In genomic region chr12:109715310-109716091, GRCh38 we compare ENCODE assay signal across 8 cellular contexts. TPM values are rescaled to one million over a fixed set of nuclear protein-coding genes. Genes with fewer than 3 reads are reported as not detected.
DNase-seq lines count a peak whose midpoint lies in the region; ATAC-seq and TF ChIP-seq lines count a peak whose summit lies in the region.

No MANE protein-coding gene starts in this region.

- H3K27me3 ChIP-seq in colonic mucosa (peaks cover 9% of the 10 kb centered on the region), neural progenitor cell (peaks cover 74% of the 10 kb centered on the region)

- H3K9me3 Mint-ChIP-seq in neural progenitor cell, result no peaks in the 10 kb centered on the region

- peak overlapping the region; percentile 81 for H3K4me2 ChIP-seq in neural progenitor cell

- no peak for TF ChIP-seq CTCF in colonic mucosa (IDR thresholded peaks at IDR 0.05)
- no peak for TF ChIP-seq CTCF in neural progenitor cell (IDR thresholded peaks at IDR 0.05)

- peaks cover 60% of the 10 kb centered on the region for H4K20me1 ChIP-seq in neural progenitor cell (ENCODE audit: low read depth)

- H3K27ac ChIP-seq in colonic mucosa, result no peak overlapping the region
- no peak overlapping the region for H3K27ac ChIP-seq in neural progenitor cell

- H3K9ac ChIP-seq in colonic mucosa (ENCODE audit: low read depth in 2 of 2, low read length in 2 of 2) (no peak overlapping the region), neural progenitor cell (no peak overlapping the region)

- peak; percentile 31 for DNase-seq in DMS153 (lab: John Stamatoyannopoulos, UW)
- DNase-seq in NCI-H146 treated with DMSO at 0.1 percent for 48 hours (lab: John Stamatoyannopoulos, UW; ENCODE audit: unreplicated experiment), result peak; percentile 4
- peak; percentile 54 for DNase-seq in colonic mucosa
- DNase-seq in neural progenitor cell (ENCODE audit: low spot score), result peak; percentile 69
- DNase-seq in occipital lobe (lab: John Stamatoyannopoulos, UW), result no peak
- no peak for DNase-seq in HCEC 1CT
- DNase-seq in activated CD4-positive, CD25-positive, alpha-beta regulatory T cell treated with anti-CD3 and anti-CD28 coated beads, Interleukin-2, amount 50 U/mL, for 72 hours, result no peak

- H3K4me3 Mint-ChIP-seq in neural progenitor cell, result peak overlapping the region; percentile 81

- peaks cover 55% of the 10 kb centered on the region for H3K4me1 Mint-ChIP-seq in neural progenitor cell

- no peak overlapping the region for H3K27ac Mint-ChIP-seq in neural progenitor cell

- no peaks in the 10 kb centered on the region for H3K9me3 ChIP-seq in colonic mucosa
- H3K9me3 ChIP-seq in neural progenitor cell (ENCODE audit: low read depth), result no peaks in the 10 kb centered on the region

- H3K36me3 Mint-ChIP-seq in neural progenitor cell, result no peaks in the 10 kb centered on the region

- intact Hi-C loops in colonic mucosa (cut with DNase I), result no loop called here

- H3K36me3 ChIP-seq in colonic mucosa, result no peaks in the 10 kb centered on the region
- no peaks in the 10 kb centered on the region for H3K36me3 ChIP-seq in neural progenitor cell

- H3K4me3 ChIP-seq in colonic mucosa (peak overlapping the region; percentile 64), neural progenitor cell (peak overlapping the region; percentile 91)

- peaks cover 3% of the 10 kb centered on the region for H3K27me3 Mint-ChIP-seq in neural progenitor cell (ENCODE audit: insufficient read depth, low read depth)

- H2AFZ ChIP-seq in neural progenitor cell (replicated peaks), result no peak overlapping the region

- peaks cover 68% of the 10 kb centered on the region for H3F3A ChIP-seq in neural progenitor cell (ENCODE audit: low read depth)

- ATAC-seq in GM19324 (IDR thresholded peaks at IDR 0.05; ENCODE audit: low FRiP score, unreplicated experiment), result no peak

- H3K79me2 ChIP-seq in neural progenitor cell (ENCODE audit: low read depth), result peaks cover 4% of the 10 kb centered on the region

- H3K4me1 ChIP-seq in colonic mucosa, result no peaks in the 10 kb centered on the region
- H3K4me1 ChIP-seq in neural progenitor cell, result peaks cover 76% of the 10 kb centered on the region

RNA-seq across cellular contexts. Expression of gene FAM222A, which starts 1.9 kb away (rescaled TPM):
- total RNA-seq in colonic mucosa, result 1 to 10 TPM; 3.9 to 5.5 TPM
- 2.5 and 10.6 TPM in 2 replicates for total RNA-seq in neural progenitor cell (ENCODE audit: low replicate concordance)
- total RNA-seq in occipital lobe, result 2.5 TPM

Comparison
In these comparisons a context has a peak if more than half of its experiments do, and no peak if none do; other contexts are left out.
1. DNase-seq: peak in DMS153 (single experiment), NCI-H146 treated with DMSO at 0.1 percent for 48 hours (single experiment), colonic mucosa (single experiment) and neural progenitor cell (single experiment); none in occipital lobe (single experiment), HCEC 1CT (single experiment) and activated CD4-positive, CD25-positive, alpha-beta regulatory T cell treated with anti-CD3 and anti-CD28 coated beads, Interleukin-2, amount 50 U/mL, for 72 hours (single experiment).